Comparison of ENCODE assay signal across 8 cellular contexts in the genomic region with DNA sequence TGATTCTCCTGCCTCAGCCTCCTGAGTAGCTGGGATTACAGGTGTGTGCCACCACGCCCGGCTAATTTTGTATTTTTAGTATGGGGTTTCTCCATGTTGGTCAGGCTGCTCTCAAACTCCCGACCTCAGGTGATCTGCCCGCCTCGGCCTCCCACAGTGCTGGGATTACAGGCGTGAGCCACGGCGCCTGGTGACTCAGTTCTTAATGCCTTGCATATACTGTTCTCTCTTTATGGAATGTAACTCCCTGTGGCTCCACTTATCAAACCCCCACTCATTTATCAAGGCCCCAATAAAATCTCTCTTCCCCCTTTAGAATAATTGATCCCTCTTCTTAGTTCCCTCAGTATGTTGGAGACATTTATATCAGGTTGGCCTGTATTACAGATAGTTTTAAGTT. TPM values are rescaled to one million over a fixed set of nuclear protein-coding genes. Genes with fewer than 3 reads are reported as not detected.
DNase-seq lines count a peak whose midpoint lies in the region; ATAC-seq and TF ChIP-seq lines count a peak whose summit lies in the region.
"Not testable (repeated sequence)": the region's sequence is repeated elsewhere in the genome, so short reads cannot be mapped to it uniquely, and the experiment has no call there.

No MANE protein-coding gene starts in this region.

- peak overlapping the region in 2 of 3 donors; percentile 43 to 90 for H3K27ac Mint-ChIP-seq in CD4-positive, CD25-positive, alpha-beta regulatory T cell
- H3K27ac Mint-ChIP-seq in activated naive CD4-positive, alpha-beta T cell treated with anti-CD3 and anti-CD28 coated beads for 36 hours = peak overlapping the region; percentile 66
- peak overlapping the region in 9 of 10 donors; percentile 32 to 96 (median 61) for H3K27ac Mint-ChIP-seq in naive thymus-derived CD8-positive, alpha-beta T cell

- POLR2A ChIA-PET in RWPE1 (lab: Yijun Ruan, JAX; ENCODE audit: low non-redundant PET) = not testable (repeated sequence)
- POLR2A ChIA-PET in naive thymus-derived CD8-positive, alpha-beta T cell (lab: Charles Lee) = interaction anchor here (8.2 kb wide), 1 partner anchor 16 kb away, joined by 106 read pairs; a partner anchor contains a TSS

- H3K9me3 ChIP-seq in CD4-positive, CD25-positive, alpha-beta regulatory T cell (ENCODE audit: control insufficient read depth in 2 of 2, low read length in 2 of 2); left ventricle myocardium inferior (replicated peaks); spleen; uterus: not testable (repeated sequence)

- not testable (repeated sequence) for ATAC-seq in CD4-positive, CD25-positive, alpha-beta regulatory T cell (ENCODE audit: low read depth in 2 of 2); naive thymus-derived CD8-positive, alpha-beta T cell

- not testable (repeated sequence) for TF ChIP-seq CTCF in RWPE1 (conservative IDR thresholded peaks at IDR 0.05; ENCODE audit: low read depth); choroid plexus epithelial cell (conservative IDR thresholded peaks at IDR 0.05; ENCODE audit: low read depth, low read length); left ventricle myocardium inferior (IDR thresholded peaks at IDR 0.05; ENCODE audit: borderline replicate concordance); spleen (IDR thresholded peaks at IDR 0.05 in 8 of 11, conservative IDR thresholded peaks at IDR 0.05 in 3 of 11); uterus (IDR thresholded peaks at IDR 0.05)

- H3K9me3 Mint-ChIP-seq in CD4-positive, CD25-positive, alpha-beta regulatory T cell; activated naive CD4-positive, alpha-beta T cell treated with anti-CD3 and anti-CD28 coated beads for 36 hours; naive thymus-derived CD8-positive, alpha-beta T cell: not testable (repeated sequence)

- DNase-seq in CD4-positive, CD25-positive, alpha-beta regulatory T cell; RWPE1 (ENCODE audit: low spot score); activated naive CD4-positive, alpha-beta T cell treated with anti-CD3 and anti-CD28 coated beads for 36 hours; left ventricle myocardium inferior; naive thymus-derived CD8-positive, alpha-beta T cell; uterus: not testable (repeated sequence)
- peak; percentile 35 for DNase-seq in choroid plexus epithelial cell (ENCODE audit: low read depth)
- DNase-seq in spleen = peak; percentile 32

- peak overlapping the region; percentile 22 to 87 (median 47) for H3K4me3 Mint-ChIP-seq in CD4-positive, CD25-positive, alpha-beta regulatory T cell
- H3K4me3 Mint-ChIP-seq in activated naive CD4-positive, alpha-beta T cell treated with anti-CD3 and anti-CD28 coated beads for 36 hours = not testable (repeated sequence)
- peak overlapping the region in 3 of 10 donors; percentile 13 to 36 (median 16) for H3K4me3 Mint-ChIP-seq in naive thymus-derived CD8-positive, alpha-beta T cell

- intact Hi-C loops in activated naive CD4-positive, alpha-beta T cell treated with anti-CD3 and anti-CD28 coated beads for 36 hours (cut with micrococcal nuclease); left ventricle myocardium inferior (cut with micrococcal nuclease); spleen (cut with DNase I; ENCODE audit: low total_unique reads); uterus (cut with DNase I; ENCODE audit: low total_unique reads): not testable (repeated sequence)

- 88 to 96% (median 95%) methylated on average over 8 of the region's 8 CpGs for WGBS in spleen, 5 donors

- H3K36me3 ChIP-seq in CD4-positive, CD25-positive, alpha-beta regulatory T cell (ENCODE audit: control insufficient read depth, insufficient read depth, low read length) = peaks cover 15% of the 10 kb centered on the region
- H3K36me3 ChIP-seq in left ventricle myocardium inferior, spleen, uterus: not testable (repeated sequence)

- peaks cover 32% of the 10 kb centered on the region for H3K36me3 Mint-ChIP-seq in CD4-positive, CD25-positive, alpha-beta regulatory T cell
- not testable (repeated sequence) for H3K36me3 Mint-ChIP-seq in activated naive CD4-positive, alpha-beta T cell treated with anti-CD3 and anti-CD28 coated beads for 36 hours (ENCODE audit: low read depth)
- peaks cover 0 to 19% (median 0%) of the 10 kb centered on the region in 3 donors for H3K36me3 Mint-ChIP-seq in naive thymus-derived CD8-positive, alpha-beta T cell

- H3K4me1 Mint-ChIP-seq in CD4-positive, CD25-positive, alpha-beta regulatory T cell = peaks cover 18 to 93% (median 72%) of the 10 kb centered on the region in 4 donors
- H3K4me1 Mint-ChIP-seq in activated naive CD4-positive, alpha-beta T cell treated with anti-CD3 and anti-CD28 coated beads for 36 hours (ENCODE audit: low read depth) = peaks cover 87% of the 10 kb centered on the region
- H3K4me1 Mint-ChIP-seq in naive thymus-derived CD8-positive, alpha-beta T cell = peaks cover 46 to 93% (median 81%) of the 10 kb centered on the region in 4 donors

- not testable (repeated sequence) for TF ChIP-seq POLR2A in spleen (IDR thresholded peaks at IDR 0.05); uterus (IDR thresholded peaks at IDR 0.05)

- not testable (repeated sequence) for H3K27me3 ChIP-seq in CD4-positive, CD25-positive, alpha-beta regulatory T cell (ENCODE audit: control insufficient read depth, insufficient read depth, low read length); left ventricle myocardium inferior (ENCODE audit: low read depth); spleen (replicated peaks in 1 of 7); uterus

- H3K4me3 ChIP-seq in CD4-positive, CD25-positive, alpha-beta regulatory T cell (ENCODE audit: low read depth, low read length); choroid plexus epithelial cell (ENCODE audit: low read depth, low read length); left ventricle myocardium inferior; spleen; uterus: not testable (repeated sequence)

- peak overlapping the region; percentile 49 for H3K27ac ChIP-seq in CD4-positive, CD25-positive, alpha-beta regulatory T cell (ENCODE audit: insufficient read depth, low read length, poor library complexity, severe bottlenecking)
- H3K27ac ChIP-seq in RWPE1 (peak overlapping the region; percentile 100), left ventricle myocardium inferior (replicated peaks) (peak overlapping the region; percentile 98), spleen (peak overlapping the region in 4 of 8 donors; percentile 15 to 92 (median 88)), uterus (peak overlapping the region; percentile 93 to 99)

- CTCF ChIA-PET in RWPE1 (lab: Yijun Ruan, JAX) = interaction anchor here (0.7 kb wide), 1 partner anchor 1964 kb away, joined by 3 read pairs; no protein-coding TSS in a partner anchor
- CTCF ChIA-PET in activated naive CD4-positive, alpha-beta T cell treated with anti-CD3 and anti-CD28 coated beads for 36 hours (lab: Charles Lee) = interaction anchor here (0.6 to 1.1 kb wide), 3 partner anchors 10 to 57 kb away, joined by 3 to 4 read pairs (median 4); no protein-coding TSS in a partner anchor

- H3K4me1 ChIP-seq in CD4-positive, CD25-positive, alpha-beta regulatory T cell (ENCODE audit: control insufficient read depth, insufficient read depth, low read length, poor library complexity, severe bottlenecking) = peaks cover 86% of the 10 kb centered on the region
- peaks cover 88% of the 10 kb centered on the region for H3K4me1 ChIP-seq in left ventricle myocardium inferior
- peaks cover 27 to 89% (median 62%) of the 10 kb centered on the region in 6 donors for H3K4me1 ChIP-seq in spleen
- H3K4me1 ChIP-seq in uterus = peaks cover 30 to 33% of the 10 kb centered on the region in 2 donors

- not testable (repeated sequence) for H3K27me3 Mint-ChIP-seq in CD4-positive, CD25-positive, alpha-beta regulatory T cell; activated naive CD4-positive, alpha-beta T cell treated with anti-CD3 and anti-CD28 coated beads for 36 hours (ENCODE audit: low read depth); naive thymus-derived CD8-positive, alpha-beta T cell

RNA-seq across cellular contexts. Expression of a gene that starts 16.9 kb away (rescaled TPM):
- total RNA-seq in CD4-positive, CD25-positive, alpha-beta regulatory T cell = 135 TPM
- polyA plus RNA-seq in CD4-positive, CD25-positive, alpha-beta regulatory T cell = 10 to 100 TPM; 54.5 to 84.4 (median 62.2) TPM
- total RNA-seq in activated naive CD4-positive, alpha-beta T cell treated with anti-CD3 and anti-CD28 coated beads for 36 hours = 10 to 100 TPM; 17.3 to 25.9 TPM
- 10.5 TPM for total RNA-seq in left ventricle myocardium inferior
- total RNA-seq in naive thymus-derived CD8-positive, alpha-beta T cell = 10 to 100 TPM; 44.4 to 49.9 TPM
- polyA plus RNA-seq in naive thymus-derived CD8-positive, alpha-beta T cell = 10 to 100 TPM; 20.1 to 44.1 (median 28.4) TPM
- total RNA-seq in spleen = 10 to 100 TPM; 40.3 to 74.5 (median 55.5) TPM
- 1 to 10 TPM; 2.8 to 6.1 (median 3.9) TPM for polyA plus RNA-seq in spleen
- 10 to 100 TPM in 3 of 4 donors, 1 to 10 TPM in 1; 9.7 to 28.2 (median 17.1) TPM for total RNA-seq in uterus
